ENCODE assay signal across 18 cellular contexts in the genomic region with DNA sequence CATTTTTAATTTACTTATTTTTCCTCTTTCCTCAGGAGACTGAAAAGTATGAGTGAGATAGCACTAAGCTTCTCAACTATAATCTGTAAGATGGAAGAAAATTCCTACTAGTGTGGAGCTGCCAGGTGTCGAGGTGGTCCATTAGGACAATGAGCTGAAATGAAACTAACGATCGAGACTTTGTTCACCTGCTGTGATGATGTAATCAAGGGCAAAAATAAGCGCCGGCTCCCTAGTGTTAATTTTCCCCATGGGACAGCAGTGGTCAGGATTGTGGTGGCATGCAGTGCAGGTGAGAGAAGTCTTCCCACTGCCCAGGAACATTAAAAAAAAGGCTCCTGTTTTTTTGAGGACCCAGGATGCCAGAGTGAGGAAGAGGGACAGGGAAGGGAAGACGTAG.
A peak's percentile ranks its signal among the peaks of the same experiment; 100 is the strongest.
DNase-seq lines count a peak whose midpoint lies in the region; ATAC-seq, FAIRE-seq and TF ChIP-seq lines count a peak whose summit lies in the region.
"Had no signal": no experiment of that assay in that cellular context is flagged by ENCODE, and none has a peak within 500 bp of the region (broad histone marks: within the 10 kb centered on the region; RNA-seq: fewer than 3 reads in every experiment).

No MANE protein-coding gene starts in this region.

- no peak overlapping the region for H3K4ac ChIP-seq in mesendoderm (ENCODE audit: low read depth, low read length)

- no peaks in the 10 kb centered on the region for H3K79me2 ChIP-seq in mesendoderm (ENCODE audit: control insufficient read depth, insufficient read depth, low read length)

- H3K18ac ChIP-seq in mesendoderm (ENCODE audit: low read length): no peak overlapping the region

- no peaks in the 10 kb centered on the region for H3K9me3 ChIP-seq in upper lobe of left lung
- H3K9me3 ChIP-seq: BE2C had no signal

- DNase-seq in NCI-H748 (lab: John Stamatoyannopoulos, UW; ENCODE audit: unreplicated experiment) (peak; percentile 48), NCI-H748 treated with DMSO at 0.1 percent for 48 hours (lab: John Stamatoyannopoulos, UW) (no peak), NCI-H2107 (lab: John Stamatoyannopoulos, UW) (peak; percentile 4), SW480 (ENCODE audit: low spot score) (peak; percentile 6), mesendoderm (no peak), upper lobe of left lung (no peak), D721Med (ENCODE audit: insufficient read length, low spot score) (no peak), DMS114 treated with DMSO at 0.1 percent for 48 hours (lab: John Stamatoyannopoulos, UW; ENCODE audit: unreplicated experiment) (no peak)
- DNase-seq: 8988T; CD4-positive, alpha-beta T cell; MM.1S; NCI-H1105 treated with DMSO at 0.1 percent for 48 hours; NCI-H2029; NCI-H524 had no signal

- H3K27ac ChIP-seq in mesendoderm (ENCODE audit: low read depth, low read length) (no peak overlapping the region), upper lobe of left lung (no peak overlapping the region)

- H3K56ac ChIP-seq in mesendoderm (ENCODE audit: low read length): no peak overlapping the region

- H3K9ac ChIP-seq in mesendoderm (ENCODE audit: low read length): no peak overlapping the region

- H3K4me1 ChIP-seq in mesendoderm (ENCODE audit: control insufficient read depth, low read depth, low read length) (no peaks in the 10 kb centered on the region), upper lobe of left lung (no peaks in the 10 kb centered on the region)
- H3K4me1 ChIP-seq: BE2C had no signal

- ATAC-seq in upper lobe of left lung (ENCODE audit: low FRiP score in 2 of 2): no peak
- ATAC-seq: Panc1, SK-N-SH treated with all-trans-retinoic acid at 6 μM for 48 hours had no signal

- H2BK5ac ChIP-seq in mesendoderm (ENCODE audit: low read length): no peak overlapping the region

- no CpG with 5 or more reads among the region's 6 CpGs for WGBS in mesendoderm (ENCODE audit: extremely low coverage, insufficient coverage, low lambda C conversion rate)
- 61 to 62% methylated on average over 6 of the region's 6 CpGs for WGBS in upper lobe of left lung, 2 donors

- no peak overlapping the region for H3K23ac ChIP-seq in mesendoderm (ENCODE audit: low read length)

- no peak overlapping the region for H2AK5ac ChIP-seq in mesendoderm (ENCODE audit: low read length)

- TF ChIP-seq EP300 in upper lobe of left lung (IDR thresholded peaks at IDR 0.05): no peak

- H4K8ac ChIP-seq in mesendoderm (ENCODE audit: low read depth, low read length): no peak overlapping the region

- TF ChIP-seq POLR2A in upper lobe of left lung (IDR thresholded peaks at IDR 0.05): no peak

- TF ChIP-seq CTCF in upper lobe of left lung (IDR thresholded peaks at IDR 0.05) (no peak), D721Med (IDR thresholded peaks at IDR 0.05; ENCODE audit: insufficient read depth, missing control alignments) (no peak)

- no peak overlapping the region for H4K5ac ChIP-seq in mesendoderm (ENCODE audit: low read length)

- H3K27me3 ChIP-seq in mesendoderm (ENCODE audit: insufficient read depth, low read length, poor library complexity): no peaks in the 10 kb centered on the region
- H3K27me3 ChIP-seq in upper lobe of left lung: no peaks in the 10 kb centered on the region
- H3K27me3 ChIP-seq: BE2C had no signal

- H3K79me1 ChIP-seq in mesendoderm (ENCODE audit: low read length): no peaks in the 10 kb centered on the region

- H3K4me3 ChIP-seq in mesendoderm (ENCODE audit: low read length) (no peak overlapping the region), upper lobe of left lung (no peak overlapping the region)

- FAIRE-seq in D721Med (lab: Jason Lieb, UNC): no peak
- FAIRE-seq: H54 had no signal

- H3K36me3 ChIP-seq in mesendoderm (ENCODE audit: control insufficient read depth, insufficient read depth, low read length) (no peaks in the 10 kb centered on the region), upper lobe of left lung (no peaks in the 10 kb centered on the region)
- H3K36me3 ChIP-seq: BE2C had no signal

- no peak overlapping the region for H3K4me2 ChIP-seq in mesendoderm (ENCODE audit: low read length)

- peak overlapping the region; percentile 57 for H2BK15ac ChIP-seq in mesendoderm (replicated peaks; ENCODE audit: low read depth)

- no peak overlapping the region for H2BK120ac ChIP-seq in mesendoderm (ENCODE audit: low read depth, low read length)

Comparison
In these comparisons a context has a peak if more than half of its experiments do, and no peak if none do; other contexts are left out.
1. DNase-seq: peak in NCI-H748 (single experiment), NCI-H2107 (single experiment) and SW480 (single experiment); none in NCI-H748 treated with DMSO at 0.1 percent for 48 hours (single experiment), mesendoderm (single experiment), upper lobe of left lung (0 of 2), D721Med (single experiment) and DMS114 treated with DMSO at 0.1 percent for 48 hours (single experiment).